Comparison of ENCODE assay signal across 20 cellular contexts in genomic region chr17:8140413-8141029, GRCh38. TPM values are rescaled to one million over a fixed set of nuclear protein-coding genes. Genes with fewer than 3 reads are reported as not detected.
A peak's percentile ranks its signal among the peaks of the same experiment; 100 is the strongest.
DNase-seq lines count a peak whose midpoint lies in the region; ATAC-seq and TF ChIP-seq lines count a peak whose summit lies in the region.
"Had no signal": no experiment of that assay in that cellular context is flagged by ENCODE, and none has a peak within 500 bp of the region (broad histone marks: within the 10 kb centered on the region; RNA-seq: fewer than 3 reads in every experiment).

No MANE protein-coding gene starts in this region.

- TF ChIP-seq POLR2A in spleen (IDR thresholded peaks at IDR 0.05) = no peak

- H3K9me3 Mint-ChIP-seq in activated naive CD4-positive, alpha-beta T cell treated with anti-CD3 and anti-CD28 coated beads for 36 hours = no peaks in the 10 kb centered on the region
- no peaks in the 10 kb centered on the region for H3K9me3 Mint-ChIP-seq in activated T-helper 17 cell treated with anti-CD3 and anti-CD28 coated beads, Interleukin-2, amount 50 U/mL, for 72 hours
- H3K9me3 Mint-ChIP-seq: mesothelial cell of epicardium had no signal

- intact Hi-C loops in activated naive CD4-positive, alpha-beta T cell treated with anti-CD3 and anti-CD28 coated beads for 36 hours (cut with micrococcal nuclease) = no loop called here
- intact Hi-C loops in spleen (cut with DNase I; ENCODE audit: low total_unique reads) = no loop called here

- no peaks in the 10 kb centered on the region for H3K9me3 ChIP-seq in spleen

- peaks cover 24% of the 10 kb centered on the region for H3K36me3 Mint-ChIP-seq in activated naive CD4-positive, alpha-beta T cell treated with anti-CD3 and anti-CD28 coated beads for 36 hours (ENCODE audit: low read depth)
- no peaks in the 10 kb centered on the region for H3K36me3 Mint-ChIP-seq in activated T-helper 17 cell treated with anti-CD3 and anti-CD28 coated beads, Interleukin-2, amount 50 U/mL, for 72 hours (ENCODE audit: low read depth)

- no peaks in the 10 kb centered on the region for H3K27me3 Mint-ChIP-seq in activated naive CD4-positive, alpha-beta T cell treated with anti-CD3 and anti-CD28 coated beads for 36 hours (ENCODE audit: low read depth)
- no peaks in the 10 kb centered on the region for H3K27me3 Mint-ChIP-seq in activated T-helper 17 cell treated with anti-CD3 and anti-CD28 coated beads, Interleukin-2, amount 50 U/mL, for 72 hours

- peaks cover 0 to 64% (median 61%) of the 10 kb centered on the region in 6 donors for H3K36me3 ChIP-seq in spleen

- H3K4me1 ChIP-seq in spleen = peaks cover 14 to 61% (median 27%) of the 10 kb centered on the region in 6 donors

- H3K4me1 Mint-ChIP-seq in activated naive CD4-positive, alpha-beta T cell treated with anti-CD3 and anti-CD28 coated beads for 36 hours (ENCODE audit: low read depth) = peaks cover 13% of the 10 kb centered on the region
- no peaks in the 10 kb centered on the region for H3K4me1 Mint-ChIP-seq in activated T-helper 17 cell treated with anti-CD3 and anti-CD28 coated beads, Interleukin-2, amount 50 U/mL, for 72 hours
- H3K4me1 Mint-ChIP-seq: mesothelial cell of epicardium had no signal

- H3K27ac Mint-ChIP-seq in activated naive CD4-positive, alpha-beta T cell treated with anti-CD3 and anti-CD28 coated beads for 36 hours = peak overlapping the region; percentile 17
- H3K27ac Mint-ChIP-seq in activated T-helper 17 cell treated with anti-CD3 and anti-CD28 coated beads, Interleukin-2, amount 50 U/mL, for 72 hours = peak overlapping the region; percentile 59

- H3K4me3 Mint-ChIP-seq in activated naive CD4-positive, alpha-beta T cell treated with anti-CD3 and anti-CD28 coated beads for 36 hours = no peak overlapping the region
- H3K4me3 Mint-ChIP-seq in activated T-helper 17 cell treated with anti-CD3 and anti-CD28 coated beads, Interleukin-2, amount 50 U/mL, for 72 hours = no peak overlapping the region
- H3K4me3 Mint-ChIP-seq: mesothelial cell of epicardium had no signal

- 90 to 96% (median 91%) methylated on average over 6 to 7 of the region's 7 CpGs for WGBS in spleen, 5 donors

- H3K27me3 ChIP-seq in spleen (replicated peaks in 1 of 7) = no peaks in the 10 kb centered on the region

- TF ChIP-seq CTCF in spleen (IDR thresholded peaks at IDR 0.05 in 8 of 11, conservative IDR thresholded peaks at IDR 0.05 in 3 of 11) = no peak

- ATAC-seq in activated T-helper 17 cell treated with anti-CD3 and anti-CD28 coated beads, Interleukin-2, amount 50 U/mL, for 72 hours (replicated peaks) = no peak
- no peak for ATAC-seq in left lobe of liver
- ATAC-seq: HepG2; stimulated activated naive CD8-positive, alpha-beta T cell treated with anti-CD3 and anti-CD28 coated beads, Interleukin-15, Interleukin-2, amounts not matched to agents 100 U/mL and 50 U/mL, for 24 hours had no signal

- CTCF ChIA-PET in activated naive CD4-positive, alpha-beta T cell treated with anti-CD3 and anti-CD28 coated beads for 36 hours (lab: Charles Lee) = interaction anchor here (0.6 to 4.7 kb wide), 7 partner anchors 7 to 66 kb away, joined by 3 to 48 read pairs (median 4); partner anchors contain the start of gene HES7

- no peak for DNase-seq in activated naive CD4-positive, alpha-beta T cell treated with anti-CD3 and anti-CD28 coated beads for 36 hours
- DNase-seq in activated naive CD4-positive, alpha-beta T cell treated with anti-CD3 and anti-CD28 coated beads, Interleukin-2, amount 50 U/mL, for 16 hours = no peak
- DNase-seq in left lobe of liver (ENCODE audit: low spot score) (peak; percentile 40), spleen (peak; percentile 75), HT-29 (ENCODE audit: low spot score) (no peak), nucleus accumbens (lab: John Stamatoyannopoulos, UW) (no peak), epidermal melanocyte (ENCODE audit: insufficient read length, low spot score) (no peak)
- DNase-seq: activated CD4-positive, alpha-beta T cell treated with anti-CD3 and anti-CD28 coated beads, Interleukin-2, amount 50 U/mL, for 1 hour; activated T-cell treated with anti-CD3 and anti-CD28 coated beads, Interleukin-2, amount 50 U/mL, for 48 hours; amygdala; MM.1S; NCI-H187 treated with DMSO at 0.1 percent for 48 hours; NCI-H510A; stimulated activated CD4-positive, alpha-beta T cell treated with anti-CD3 and anti-CD28 coated beads, Interleukin-12 subunit alpha, Interleukin-12 subunit beta, amount 100 ng/mL, for 4 hours; stimulated activated naive CD8-positive, alpha-beta T cell treated with anti-CD3 and anti-CD28 coated beads, Interleukin-15, Interleukin-2, amounts not matched to agents 100 U/mL and 50 U/mL, for 24 hours had no signal

- no peak overlapping the region for H3K4me3 ChIP-seq in spleen

- peak overlapping the region in 4 of 8 donors; percentile 86 to 94 (median 88) for H3K27ac ChIP-seq in spleen

RNA-seq across cellular contexts. Expression of gene PER1, which starts 11.7 kb away (rescaled TPM):
- 10 to 100 TPM; 62.2 to 73.3 TPM for total RNA-seq in activated naive CD4-positive, alpha-beta T cell treated with anti-CD3 and anti-CD28 coated beads for 36 hours
- total RNA-seq in activated T-helper 17 cell treated with anti-CD3 and anti-CD28 coated beads, Interleukin-2, amount 50 U/mL, for 72 hours = 100 to 1,000 TPM in 1 of 2 donors, 10 to 100 TPM in 1; 52.0 to 269 TPM
- total RNA-seq in left lobe of liver (108 TPM), spleen (100 to 1,000 TPM in 2 of 7 donors, 10 to 100 TPM in 5; 68.0 to 213 (median 73.5) TPM)
- polyA plus RNA-seq in spleen = 10 to 100 TPM; 12.6 to 83.0 (median 17.5) TPM
- total RNA-seq in HT-29 (2014; rRNA removed; shearing (Covaris generic)) = 37.1 and 43.5 TPM in 2 replicates

RNA-seq across cellular contexts. Expression of gene HES7, which starts 16.6 kb away (rescaled TPM):
- 1 to 10 TPM; 2.4 to 2.9 TPM for total RNA-seq in activated naive CD4-positive, alpha-beta T cell treated with anti-CD3 and anti-CD28 coated beads for 36 hours
- total RNA-seq in activated T-helper 17 cell treated with anti-CD3 and anti-CD28 coated beads, Interleukin-2, amount 50 U/mL, for 72 hours = 10 to 100 TPM in 1 of 2 donors, 1 to 10 TPM in 1; 2.9 to 10.0 TPM
- total RNA-seq in left lobe of liver = not detected
- under 1 TPM in 2 of 7 donors, not detected in 5; 0.41 to 0.67 TPM for total RNA-seq in spleen
- polyA plus RNA-seq in spleen = under 1 TPM; 0.04 to 0.53 (median 0.32) TPM
- total RNA-seq in HT-29 (2014; rRNA removed; shearing (Covaris generic)) = 0.61 and 0.76 TPM in 2 replicates
- total RNA-seq: HepG2, SK-MEL-5 had no signal
- polyA plus RNA-seq: HepG2 had no signal

RNA-seq across cellular contexts. Expression of gene ALOXE3, which starts 22.2 kb away (rescaled TPM):
- total RNA-seq in activated naive CD4-positive, alpha-beta T cell treated with anti-CD3 and anti-CD28 coated beads for 36 hours = not detected
- total RNA-seq in activated T-helper 17 cell treated with anti-CD3 and anti-CD28 coated beads, Interleukin-2, amount 50 U/mL, for 72 hours = 1 to 10 TPM in 1 of 2 donors, under 1 TPM in 1; 0.13 to 1.3 TPM
- not detected for total RNA-seq in left lobe of liver
- not detected for total RNA-seq in spleen
- polyA plus RNA-seq in spleen = under 1 TPM in 1 of 3 donors, not detected in 2; 0.03 TPM
- total RNA-seq in HT-29 (2014; rRNA removed; shearing (Covaris generic)) = not detected in 2 replicates
- total RNA-seq: epithelial cell of proximal tubule, HepG2, SK-MEL-5 had no signal

RNA-seq across cellular contexts. Expression of gene VAMP2, which starts 22.2 kb away (rescaled TPM):
- 10 to 100 TPM; 33.3 to 35.8 TPM for total RNA-seq in activated naive CD4-positive, alpha-beta T cell treated with anti-CD3 and anti-CD28 coated beads for 36 hours
- total RNA-seq in activated T-helper 17 cell treated with anti-CD3 and anti-CD28 coated beads, Interleukin-2, amount 50 U/mL, for 72 hours = 10 to 100 TPM; 41.7 to 66.2 TPM
- total RNA-seq in left lobe of liver = 18.1 TPM
- total RNA-seq in spleen = 10 to 100 TPM; 37.5 to 94.8 (median 65.7) TPM
- 10 to 100 TPM; 38.7 to 57.8 (median 38.8) TPM for polyA plus RNA-seq in spleen
- total RNA-seq in HT-29 (2014; rRNA removed; shearing (Covaris generic)) = 4.9 and 5.8 TPM in 2 replicates

RNA-seq across cellular contexts. Expression of gene TMEM107, which starts 35.7 kb away (rescaled TPM):
- 10 to 100 TPM; 27.6 to 31.5 TPM for total RNA-seq in activated naive CD4-positive, alpha-beta T cell treated with anti-CD3 and anti-CD28 coated beads for 36 hours
- 10 to 100 TPM; 43.3 to 45.3 TPM for total RNA-seq in activated T-helper 17 cell treated with anti-CD3 and anti-CD28 coated beads, Interleukin-2, amount 50 U/mL, for 72 hours
- total RNA-seq in left lobe of liver (3.6 TPM), spleen (10 to 100 TPM; 13.0 to 42.2 (median 22.4) TPM)
- 10 to 100 TPM in 2 of 3 donors, 1 to 10 TPM in 1; 8.1 to 14.0 (median 11.9) TPM for polyA plus RNA-seq in spleen
- 12.6 and 14.5 TPM in 2 replicates for total RNA-seq in HT-29 (2014; rRNA removed; shearing (Covaris generic))

Comparison
In these comparisons a context has a peak if more than half of its experiments do, and no peak if none do; other contexts are left out.
1. DNase-seq: peak in left lobe of liver (single experiment) and spleen (single experiment); none in activated naive CD4-positive, alpha-beta T cell treated with anti-CD3 and anti-CD28 coated beads for 36 hours (single experiment), activated naive CD4-positive, alpha-beta T cell treated with anti-CD3 and anti-CD28 coated beads, Interleukin-2, amount 50 U/mL, for 16 hours (single experiment), HT-29 (single experiment), nucleus accumbens (0 of 56) and epidermal melanocyte (single experiment).